In genomic region chr11:125956371-125956770, GRCh38 we compare ENCODE assay signal across 20 cellular contexts. TPM values are rescaled to one million over a fixed set of nuclear protein-coding genes. Genes with fewer than 3 reads are reported as not detected.
DNase-seq lines count a peak whose midpoint lies in the region; ATAC-seq and TF ChIP-seq lines count a peak whose summit lies in the region.
"Had no signal": no experiment of that assay in that cellular context is flagged by ENCODE, and none has a peak within 500 bp of the region (broad histone marks: within the 10 kb centered on the region; RNA-seq: fewer than 3 reads in every experiment).

No MANE protein-coding gene starts in this region.

- intact Hi-C loops in IMR-90 (cut with micrococcal nuclease) (no loop called here), dorsolateral prefrontal cortex (cut with DNase I) (no loop called here), sigmoid colon (cut with DNase I) (no loop called here), PC-3 (cut with micrococcal nuclease) (no loop called here)

- BruUV-seq in IMR-90 (replicated peaks; lab: Mats Ljungman, UMichigan) (no TSS peak), PC-3 (replicated peaks; lab: Mats Ljungman, UMichigan) (no TSS peak)

- peaks cover 5 to 29% of the 10 kb centered on the region in 2 donors for H3K27me3 Mint-ChIP-seq in effector memory CD8-positive, alpha-beta T cell
- H3K27me3 Mint-ChIP-seq: activated CD4-positive, alpha-beta T cell treated with anti-CD3 and anti-CD28 coated beads, Interleukin-2, amount 10 ng/mL, durations not matched to agents 7 days and 5 days had no signal

- CTCF ChIA-PET in IMR-90 (lab: Yijun Ruan, JAX) (interaction anchor here (0.5 to 0.9 kb wide), 3 partner anchors 13 to 172 kb away, joined by 3 to 4 read pairs (median 3); no protein-coding TSS in a partner anchor), PC-3 (lab: Charles Lee) (no interaction called here)

- H2BK120ac ChIP-seq in IMR-90 (ENCODE audit: low read depth, low read length): no peak overlapping the region

- in situ Hi-C loops in IMR-90 (cut with MboI; ENCODE audit: low sequenced_read_pairs): no loop called here

- H3K79me2 ChIP-seq in PC-3 (ENCODE audit: low read length): no peaks in the 10 kb centered on the region

- no peak for TF ChIP-seq EP300 in sigmoid colon (IDR thresholded peaks at IDR 0.05)

- H3K56ac ChIP-seq in IMR-90 (ENCODE audit: extremely low read depth, insufficient read depth, low read length): no peak overlapping the region

- H3K27ac Mint-ChIP-seq in effector memory CD8-positive, alpha-beta T cell: no peak overlapping the region
- H3K27ac Mint-ChIP-seq: activated CD4-positive, alpha-beta T cell treated with anti-CD3 and anti-CD28 coated beads, Interleukin-2, amount 10 ng/mL, durations not matched to agents 7 days and 5 days; activated T-cell treated with anti-CD3 and anti-CD28 coated beads, Interleukin-2, amount 50 U/mL, for 72 hours; IgD-negative memory B cell; stimulated activated naive CD8-positive, alpha-beta T cell treated with anti-CD3 and anti-CD28 coated beads, Interleukin-15, Interleukin-2, amounts not matched to agents 100 ng/mL and 50 ng/mL, for 24 hours had no signal

- no peak for TF ChIP-seq RAD21 in IMR-90 (IDR thresholded peaks at IDR 0.05; ENCODE audit: low read length)

- no peaks in the 10 kb centered on the region for H3K36me3 Mint-ChIP-seq in effector memory CD8-positive, alpha-beta T cell (ENCODE audit: insufficient read depth)
- H3K36me3 Mint-ChIP-seq: IgD-negative memory B cell had no signal

- dilution Hi-C loops in IMR-90 (cut with HindIII; ENCODE audit: low sequenced_read_pairs, unreplicated experiment): no loop called here

- H3K4me1 Mint-ChIP-seq in effector memory CD8-positive, alpha-beta T cell (ENCODE audit: low read depth in 2 of 2): peaks cover 0 to 5% of the 10 kb centered on the region in 2 donors

- no peak overlapping the region for H2BK15ac ChIP-seq in IMR-90 (ENCODE audit: low read depth, low read length)

- H2AFZ ChIP-seq in IMR-90 (replicated peaks; ENCODE audit: low read length, poor library complexity) (no peak overlapping the region), PC-3 (ENCODE audit: low read length) (no peak overlapping the region)

- H4K91ac ChIP-seq in IMR-90 (ENCODE audit: insufficient read depth, low read depth, low read length): no peak overlapping the region

- no peaks in the 10 kb centered on the region for H3K9me2 ChIP-seq in PC-3 (replicated peaks; ENCODE audit: low read length)

- H3K4me1 ChIP-seq in IMR-90 (ENCODE audit: control insufficient read depth, insufficient read depth, low read length) (no peaks in the 10 kb centered on the region), sigmoid colon (peaks cover 0 to 24% (median 22%) of the 10 kb centered on the region in 4 donors), PC-3 (ENCODE audit: insufficient read depth, low read length) (peaks cover 10% of the 10 kb centered on the region)

- H3K9ac ChIP-seq in IMR-90 (ENCODE audit: low read depth, low read length) (no peak overlapping the region), PC-3 (ENCODE audit: low read length) (no peak overlapping the region)

- H3K14ac ChIP-seq in IMR-90 (replicated peaks; ENCODE audit: low read depth, low read length): no peak overlapping the region

- H3K79me1 ChIP-seq in IMR-90 (ENCODE audit: low read depth in 1 of 2, low read length in 2 of 2): no peaks in the 10 kb centered on the region

- no peak overlapping the region for H3K4ac ChIP-seq in IMR-90 (ENCODE audit: low read depth, low read length)

- no peak overlapping the region for H2BK20ac ChIP-seq in IMR-90 (ENCODE audit: low read depth, low read length)

- H2AK9ac ChIP-seq in IMR-90 (replicated peaks; ENCODE audit: low read depth, low read length, poor library complexity): no peak overlapping the region

- TF ChIP-seq POLR2A in IMR-90 (IDR thresholded peaks at IDR 0.05; ENCODE audit: low read depth, low read length) (no peak), sigmoid colon (IDR thresholded peaks at IDR 0.05) (no peak)

- H3K9me3 ChIP-seq in IMR-90 (ENCODE audit: control insufficient read depth, insufficient read depth, low read length) (no peaks in the 10 kb centered on the region), sigmoid colon (no peaks in the 10 kb centered on the region), PC-3 (ENCODE audit: low read length) (no peaks in the 10 kb centered on the region)

- H3K18ac ChIP-seq in IMR-90 (ENCODE audit: low read depth, low read length): no peak overlapping the region

- H3K23ac ChIP-seq in IMR-90 (ENCODE audit: low read depth, low read length): no peak overlapping the region

- H3K4me2 ChIP-seq in IMR-90 (ENCODE audit: low read depth, low read length): no peak overlapping the region
- no peak overlapping the region for H3K4me2 ChIP-seq in PC-3 (ENCODE audit: low read length)

- H3K4me3 ChIP-seq in IMR-90 (ENCODE audit: insufficient read depth, low read depth, low read length) (no peak overlapping the region), dorsolateral prefrontal cortex (peak overlapping the region in 17 of 59 donors; percentile 0 to 45 (median 14)), sigmoid colon (no peak overlapping the region), PC-3 (ENCODE audit: low read length) (no peak overlapping the region)

- H3K9me1 ChIP-seq in IMR-90 (ENCODE audit: insufficient read depth, low read length): no peaks in the 10 kb centered on the region

- H3K27me3 ChIP-seq in IMR-90 (ENCODE audit: control insufficient read depth, insufficient read depth, low read length) (peaks cover 4% of the 10 kb centered on the region), dorsolateral prefrontal cortex (no peaks in the 10 kb centered on the region), sigmoid colon (no peaks in the 10 kb centered on the region), PC-3 (ENCODE audit: low read length) (no peaks in the 10 kb centered on the region)

- H2BK5ac ChIP-seq in IMR-90 (ENCODE audit: low read depth, low read length, poor library complexity, severe bottlenecking): no peak overlapping the region

- peak; percentile 7 for DNase-seq in IMR-90
- DNase-seq in dorsolateral prefrontal cortex: peak in 8 of 10 donors; percentile 49 to 84 (median 70)
- peak; percentile 14 for DNase-seq in iris pigment epithelial cell (ENCODE audit: low read depth)
- peak; percentile 85 for DNase-seq in sigmoid colon
- no peak for DNase-seq in effector memory CD8-positive, alpha-beta T cell
- DNase-seq in PC-3: no peak
- no peak for DNase-seq in NCI-H2171 treated with DMSO at 0.1 percent for 48 hours (lab: John Stamatoyannopoulos, UW)
- no peak for DNase-seq in stimulated activated CD4-positive, alpha-beta T cell treated with anti-CD3 and anti-CD28 coated beads, Interleukin-4, amount 100 ng/mL, for 4 hours
- DNase-seq: activated CD4-positive, alpha-beta T cell treated with anti-CD3 and anti-CD28 coated beads, Interleukin-2, amount 10 ng/mL, durations not matched to agents 7 days and 5 days; activated T-cell treated with anti-CD3 and anti-CD28 coated beads, Interleukin-2, amount 50 U/mL, for 72 hours; amniotic stem cell; DMS 273 treated with DMSO at 0.1 percent for 48 hours; effector CD4-positive, alpha-beta T cell; naive thymus-derived CD8-positive, alpha-beta T cell; NCI-H1092 treated with DMSO at 0.1 percent for 48 hours; SHP77 treated with DMSO at 0.1 percent for 48 hours; T-helper 9 cell had no signal

- no peak for TF ChIP-seq CTCF in IMR-90 (conservative IDR thresholded peaks at IDR 0.05; ENCODE audit: low read depth, low read length)
- TF ChIP-seq CTCF in dorsolateral prefrontal cortex (IDR thresholded peaks at IDR 0.05 in 54 of 56, conservative IDR thresholded peaks at IDR 0.05 in 2 of 56; ENCODE audit: low read depth in 1 of 56, partially characterized antibody in 56 of 56): peak in 3 of 56 donors; percentile 9 to 16 (median 11)
- no peak for TF ChIP-seq CTCF in sigmoid colon (IDR thresholded peaks at IDR 0.05)
- no peak for TF ChIP-seq CTCF in PC-3 (conservative IDR thresholded peaks at IDR 0.05; ENCODE audit: low read depth, low read length)

- no peak overlapping the region for H3K4me3 Mint-ChIP-seq in effector memory CD8-positive, alpha-beta T cell
- H3K4me3 Mint-ChIP-seq: activated CD4-positive, alpha-beta T cell treated with anti-CD3 and anti-CD28 coated beads, Interleukin-2, amount 10 ng/mL, durations not matched to agents 7 days and 5 days; activated T-cell treated with anti-CD3 and anti-CD28 coated beads, Interleukin-2, amount 50 U/mL, for 72 hours; IgD-negative memory B cell; naive thymus-derived CD8-positive, alpha-beta T cell; stimulated activated naive CD8-positive, alpha-beta T cell treated with anti-CD3 and anti-CD28 coated beads, Interleukin-15, Interleukin-2, amounts not matched to agents 100 ng/mL and 50 ng/mL, for 24 hours had no signal

- H4K20me1 ChIP-seq in IMR-90 (ENCODE audit: insufficient read depth, low read length): no peaks in the 10 kb centered on the region
- H4K20me1 ChIP-seq in PC-3 (ENCODE audit: low read length): no peaks in the 10 kb centered on the region

- H2AK5ac ChIP-seq in IMR-90 (ENCODE audit: low read depth, low read length): no peak overlapping the region

- H3F3A ChIP-seq in PC-3 (ENCODE audit: low read length, unreplicated experiment): no peaks in the 10 kb centered on the region

- WGBS in IMR-90 (ENCODE audit: extremely low coverage in 2 of 2, insufficient read length in 1 of 2), 2 experiments: 68% methylated on average over 12 of the region's 13 CpGs; no CpG with 5 or more reads in 1 of the 2 experiments
- 84 to 85% methylated on average over 13 of the region's 13 CpGs for whole genome bisulfite sequencing in sigmoid colon, 2 donors

- POLR2A ChIA-PET in IMR-90 (lab: Charles Lee; ENCODE audit: unreplicated experiment): interaction anchor here (0.6 kb wide), 1 partner anchor 1908 kb away, joined by 3 read pairs; no protein-coding TSS in a partner anchor
- POLR2A ChIA-PET in PC-3 (lab: Charles Lee; ENCODE audit: unreplicated experiment): no interaction called here

- H4K8ac ChIP-seq in IMR-90 (ENCODE audit: low read depth in 2 of 2, low read length in 2 of 2): no peak overlapping the region

- no peaks in the 10 kb centered on the region for H3K9me3 Mint-ChIP-seq in effector memory CD8-positive, alpha-beta T cell
- H3K9me3 Mint-ChIP-seq: activated CD4-positive, alpha-beta T cell treated with anti-CD3 and anti-CD28 coated beads, Interleukin-2, amount 10 ng/mL, durations not matched to agents 7 days and 5 days; activated T-cell treated with anti-CD3 and anti-CD28 coated beads, Interleukin-2, amount 50 U/mL, for 72 hours; IgD-negative memory B cell; naive thymus-derived CD8-positive, alpha-beta T cell; stimulated activated naive CD8-positive, alpha-beta T cell treated with anti-CD3 and anti-CD28 coated beads, Interleukin-15, Interleukin-2, amounts not matched to agents 100 ng/mL and 50 ng/mL, for 24 hours had no signal

- ATAC-seq in IMR-90 (ENCODE audit: low read depth) (no peak), PC-3 (no peak)
- ATAC-seq in effector memory CD8-positive, alpha-beta T cell (replicated peaks): no peak
- ATAC-seq: activated T-cell treated with anti-CD3 and anti-CD28 coated beads, Interleukin-2, amount 50 U/mL, for 72 hours; naive thymus-derived CD8-positive, alpha-beta T cell had no signal

- no peak overlapping the region for H3K27ac ChIP-seq in IMR-90 (ENCODE audit: insufficient read depth, low read length)
- H3K27ac ChIP-seq in dorsolateral prefrontal cortex: peak overlapping the region in 53 of 59 donors; percentile 13 to 83 (median 62)
- H3K27ac ChIP-seq in sigmoid colon: peak overlapping the region; percentile 20 to 58 (median 30)
- no peak overlapping the region for H3K27ac ChIP-seq in PC-3 (ENCODE audit: low read length)

- no peak overlapping the region for H4K5ac ChIP-seq in IMR-90 (ENCODE audit: low read depth, low read length)

- H3K36me3 ChIP-seq in IMR-90 (ENCODE audit: control insufficient read depth, insufficient read depth, low read length) (no peaks in the 10 kb centered on the region), sigmoid colon (peaks cover 10 to 57% (median 24%) of the 10 kb centered on the region in 4 donors), PC-3 (ENCODE audit: low read depth, low read length) (no peaks in the 10 kb centered on the region)

RNA-seq across cellular contexts. Expression of gene VSIG10L2, which starts 10.5 kb away (rescaled TPM):
- total RNA-seq in IMR-90 (2012; rRNA removed) (under 0.01 TPM in 1 of 2 replicates, not detected in the other), dorsolateral prefrontal cortex (under 1 TPM in 2 of 120 experiments, not detected in 118; 0.09 to 0.11 TPM), sigmoid colon (under 1 TPM in 1 of 4 donors, not detected in 3; 0.68 TPM), PC-3 (2014; rRNA removed) (not detected in 2 replicates)
- polyA plus RNA-seq in IMR-90 (2012; rRNA removed) (not detected in 2 replicates), sigmoid colon (not detected)
- polyA plus RNA-seq in IMR-90 (2012; cell fraction: cytosol; rRNA removed): not detected in 2 replicates
- 0.14 TPM in 1 of 2 replicates, not detected in the other for polyA plus RNA-seq in IMR-90 (2012; cell fraction: nucleus; rRNA removed; ENCODE audit: low replicate concordance)
- total RNA-seq: activated CD4-positive, alpha-beta T cell treated with anti-CD3 and anti-CD28 coated beads, Interleukin-2, amount 10 ng/mL, durations not matched to agents 7 days and 5 days; activated T-cell treated with anti-CD3 and anti-CD28 coated beads, Interleukin-2, amount 50 U/mL, for 72 hours; naive thymus-derived CD8-positive, alpha-beta T cell; skeletal muscle tissue had no signal
- polyA plus RNA-seq: IgD-negative memory B cell; naive thymus-derived CD8-positive, alpha-beta T cell had no signal

RNA-seq across cellular contexts. Expression of gene DDX25, which starts 52.1 kb away (rescaled TPM):
- total RNA-seq in IMR-90 (2012; rRNA removed): under 0.01 TPM in 1 of 2 replicates, not detected in the other
- polyA plus RNA-seq in IMR-90 (2012; rRNA removed): not detected in 2 replicates
- not detected in 2 replicates for polyA plus RNA-seq in IMR-90 (2012; cell fraction: cytosol; rRNA removed)
- 0.17 TPM in 1 of 2 replicates, not detected in the other for polyA plus RNA-seq in IMR-90 (2012; cell fraction: nucleus; rRNA removed; ENCODE audit: low replicate concordance)
- 10 to 100 TPM; 15.1 to 53.1 (median 36.7) TPM for total RNA-seq in dorsolateral prefrontal cortex
- 1 to 10 TPM in 1 of 4 donors, under 1 TPM in 3; 0.14 to 1.7 (median 0.44) TPM for total RNA-seq in sigmoid colon
- under 1 TPM in 2 of 3 donors, not detected in 1; 0.23 to 0.60 TPM for polyA plus RNA-seq in sigmoid colon
- not detected in 2 replicates for total RNA-seq in PC-3 (2014; rRNA removed)

RNA-seq across cellular contexts. Expression of gene PUS3, which starts 53.4 kb away (rescaled TPM):
- total RNA-seq in IMR-90 (2012; rRNA removed): 11.7 and 16.4 TPM in 2 replicates
- 5.6 and 6.1 TPM in 2 replicates for polyA plus RNA-seq in IMR-90 (2012; rRNA removed)
- 1.3 and 3.0 TPM in 2 replicates for polyA plus RNA-seq in IMR-90 (2012; cell fraction: cytosol; rRNA removed)
- 0.40 and 2.6 TPM in 2 replicates for polyA plus RNA-seq in IMR-90 (2012; cell fraction: nucleus; rRNA removed; ENCODE audit: low replicate concordance)
- total RNA-seq in dorsolateral prefrontal cortex: 10 to 100 TPM in 20 of 120 experiments, 1 to 10 TPM in 100; 3.9 to 13.9 (median 7.6) TPM
- 10 to 100 TPM in 3 of 4 donors, 1 to 10 TPM in 1; 6.4 to 21.6 (median 11.9) TPM for total RNA-seq in sigmoid colon
- polyA plus RNA-seq in sigmoid colon: 1 to 10 TPM; 7.6 to 9.2 (median 7.8) TPM
- total RNA-seq in PC-3 (2014; rRNA removed): 10.3 and 26.2 TPM in 2 replicates

Comparison
In these comparisons a context has a peak if more than half of its experiments do, and no peak if none do; other contexts are left out.
1. DNase-seq: peak in IMR-90 (single experiment), dorsolateral prefrontal cortex (8 of 10), iris pigment epithelial cell (single experiment) and sigmoid colon (single experiment); none in effector memory CD8-positive, alpha-beta T cell (0 of 3), PC-3 (single experiment), NCI-H2171 treated with DMSO at 0.1 percent for 48 hours (single experiment) and stimulated activated CD4-positive, alpha-beta T cell treated with anti-CD3 and anti-CD28 coated beads, Interleukin-4, amount 100 ng/mL, for 4 hours (0 of 2).
2. H3K27ac ChIP-seq: peak in dorsolateral prefrontal cortex (53 of 59) and sigmoid colon (4 of 4); none in IMR-90 (single experiment) and PC-3 (single experiment).
3. RNA of gene DDX25, which starts 52.1 kb away (total RNA-seq): 15.1 to 53.1 TPM in dorsolateral prefrontal cortex; 0.14 to 1.7 TPM in sigmoid colon, not detected in PC-3 and under 0.01 TPM in IMR-90; every median in the first group is over 4 times any median in the second.